23 cellular contexts compared by ENCODE assay signal in genomic region chr1:172727275-172727674, GRCh38.
"Had no signal": no experiment of that assay in that cellular context is flagged by ENCODE, and none has a peak within 500 bp of the region (broad histone marks: within the 10 kb centered on the region; RNA-seq: fewer than 3 reads in every experiment).

No MANE protein-coding gene starts in this region.

- H3K4me3 ChIP-seq: lower lobe of right lung, smooth muscle cell, suprapubic skin, thyroid gland had no signal

- H2AFZ ChIP-seq: parathyroid adenoma had no signal

- H3K36me3 Mint-ChIP-seq: natural killer cell, type B pancreatic cell had no signal

- DNase-seq: cortex of kidney; hypothalamus; kidney glomerular epithelial cell; left colon; left ventricle myocardium superior; lower lobe of right lung; stimulated activated CD4-positive, alpha-beta T cell treated with anti-CD3 and anti-CD28 coated beads, Interleukin-12 subunit alpha, Interleukin-12 subunit beta, amount 100 ng/mL, for 4 hours; stimulated activated CD8-positive, alpha-beta memory T cell treated with anti-CD3 and anti-CD28 coated beads, Interleukin-4, amount 100 ng/mL, for 48 hours; thyroid gland had no signal

- H3K36me3 ChIP-seq: lower lobe of right lung, neutrophil, suprapubic skin, thyroid gland had no signal

- H3K27me3 Mint-ChIP-seq: effector memory CD8-positive, alpha-beta T cell; progenitor cell of endocrine pancreas; type B pancreatic cell had no signal

- ATAC-seq: left ventricle myocardium superior, sciatic nerve had no signal

- H3K4me3 Mint-ChIP-seq: effector memory CD8-positive, alpha-beta T cell; immature natural killer cell; natural killer cell; stimulated activated naive CD8-positive, alpha-beta T cell treated with anti-CD3 and anti-CD28 coated beads, Interleukin-15, amount 100 ng/mL, for 72 hours; type B pancreatic cell had no signal

- H3K4me2 ChIP-seq: smooth muscle cell had no signal

- H3K79me2 ChIP-seq: parathyroid adenoma had no signal

- H3K27ac ChIP-seq: lower lobe of right lung, neutrophil, parathyroid adenoma, suprapubic skin, thyroid gland had no signal

- H3K27me3 ChIP-seq: neutrophil, suprapubic skin, thyroid gland had no signal

- H3K9me3 ChIP-seq: lower lobe of right lung, neutrophil, suprapubic skin, thyroid gland had no signal

- H3K27ac Mint-ChIP-seq: natural killer cell, progenitor cell of endocrine pancreas, type B pancreatic cell had no signal

- FAIRE-seq: endometrium, frontal cortex, urothelium cell line had no signal

- H3K4me1 ChIP-seq: lower lobe of right lung, parathyroid adenoma, suprapubic skin, thyroid gland had no signal

- H3K9ac ChIP-seq: parathyroid adenoma had no signal
